ENCODE assay signal across 1 cellular context in genomic region chr5:6660704-6661103, GRCh38.
TF ChIP-seq lines count a peak whose summit lies in the region.

No MANE protein-coding gene starts in this region.

TF ChIP-seq in GM23338, 12 proteins besides CTCF, POLR2A, EP300 and RAD21 (continued from another document):
- no peak for TF ChIP-seq ZNF462 (CRISPR knock-in tag; IDR thresholded peaks at IDR 0.05)
